In genomic region chr17:64300566-64300965, GRCh38 we compare ENCODE assay signal across 16 cellular contexts. TPM values are rescaled to one million over a fixed set of nuclear protein-coding genes. Genes with fewer than 3 reads are reported as not detected.
DNase-seq lines count a peak whose midpoint lies in the region; ATAC-seq and TF ChIP-seq lines count a peak whose summit lies in the region.
"Had no signal": no experiment of that assay in that cellular context is flagged by ENCODE, and none has a peak within 500 bp of the region (broad histone marks: within the 10 kb centered on the region; RNA-seq: fewer than 3 reads in every experiment).

No MANE protein-coding gene starts in this region.

- H2AK5ac ChIP-seq in IMR-90 (ENCODE audit: low read depth, low read length) = no peak overlapping the region
- no peak overlapping the region for H2AK5ac ChIP-seq in neuronal stem cell (ENCODE audit: low read depth, low read length)

- peaks cover 26% of the 10 kb centered on the region for H3K27me3 ChIP-seq in IMR-90 (ENCODE audit: control insufficient read depth, insufficient read depth, low read length)
- H3K27me3 ChIP-seq in neuronal stem cell (ENCODE audit: control insufficient read depth in 3 of 3, insufficient read depth in 3 of 3, low read depth in 1 of 3, low read length in 3 of 3) = no peaks in the 10 kb centered on the region
- no peaks in the 10 kb centered on the region for H3K27me3 ChIP-seq in colonic mucosa

- BruUV-seq in IMR-90 (replicated peaks; lab: Mats Ljungman, UMichigan) = no TSS peak

- no peaks in the 10 kb centered on the region for H3K36me3 Mint-ChIP-seq in brain
- no peaks in the 10 kb centered on the region for H3K36me3 Mint-ChIP-seq in activated naive CD4-positive, alpha-beta T cell treated with anti-CD3 and anti-CD28 coated beads, Interleukin-2, amount 10 ng/mL, durations not matched to agents 7 days and 5 days
- H3K36me3 Mint-ChIP-seq: CD14-positive monocyte; CD8-positive, alpha-beta T cell had no signal

- H3K9ac ChIP-seq in IMR-90 (ENCODE audit: low read depth, low read length) = no peak overlapping the region
- H3K9ac ChIP-seq in neuronal stem cell (ENCODE audit: low read depth, low read length, poor library complexity) = no peak overlapping the region
- H3K9ac ChIP-seq in colonic mucosa (ENCODE audit: low read depth in 2 of 2, low read length in 2 of 2) = no peak overlapping the region

- TF ChIP-seq CTCF in IMR-90 (conservative IDR thresholded peaks at IDR 0.05; ENCODE audit: low read depth, low read length) = no peak
- no peak for TF ChIP-seq CTCF in brain (conservative IDR thresholded peaks at IDR 0.05)
- no peak for TF ChIP-seq CTCF in colonic mucosa (IDR thresholded peaks at IDR 0.05)

- H3K9me3 Mint-ChIP-seq in brain = no peaks in the 10 kb centered on the region
- H3K9me3 Mint-ChIP-seq in activated naive CD4-positive, alpha-beta T cell treated with anti-CD3 and anti-CD28 coated beads, Interleukin-2, amount 10 ng/mL, durations not matched to agents 7 days and 5 days = no peaks in the 10 kb centered on the region
- H3K9me3 Mint-ChIP-seq: CD14-positive monocyte; CD8-positive, alpha-beta T cell; HFFc6 had no signal

- H3K36me3 ChIP-seq in IMR-90 (ENCODE audit: control insufficient read depth, insufficient read depth, low read length) (no peaks in the 10 kb centered on the region), neuronal stem cell (replicated peaks in 1 of 2; ENCODE audit: control insufficient read depth in 2 of 2, insufficient read depth in 2 of 2, low read length in 2 of 2) (no peaks in the 10 kb centered on the region), colonic mucosa (no peaks in the 10 kb centered on the region)

- H3K27ac ChIP-seq in IMR-90 (ENCODE audit: insufficient read depth, low read length) = no peak overlapping the region
- no peak overlapping the region for H3K27ac ChIP-seq in neuronal stem cell (replicated peaks; ENCODE audit: low read length)
- H3K27ac ChIP-seq in colonic mucosa = no peak overlapping the region
- H3K27ac ChIP-seq: A549, HL-60 had no signal

- CTCF ChIA-PET in IMR-90 (lab: Yijun Ruan, JAX) = no interaction called here
- CTCF ChIA-PET in activated naive CD4-positive, alpha-beta T cell treated with anti-CD3 and anti-CD28 coated beads, Interleukin-2, amount 10 ng/mL, durations not matched to agents 7 days and 5 days (lab: Charles Lee) = interaction anchor here (1.4 to 1.6 kb wide), 2 partner anchors 9 to 118 kb away, joined by 4 to 10 read pairs; no protein-coding TSS in a partner anchor

- DNase-seq in IMR-90 (no peak), neuronal stem cell (ENCODE audit: low spot score) (no peak), colonic mucosa (no peak)
- DNase-seq in activated naive CD4-positive, alpha-beta T cell treated with anti-CD3 and anti-CD28 coated beads, Interleukin-2, amount 10 ng/mL, durations not matched to agents 7 days and 5 days = no peak
- DNase-seq in activated T-cell treated with anti-CD3 and anti-CD28 coated beads, Interleukin-2, amount 50 U/mL, for 1 hour = no peak
- DNase-seq: CD8-positive, alpha-beta T cell; DMS153; DMS79 treated with DMSO at 0.1 percent for 48 hours; GDM1; HCEC 1CT; HFFc6 had no signal

- no peak overlapping the region for H2BK12ac ChIP-seq in neuronal stem cell (ENCODE audit: low read length)

- H3K18ac ChIP-seq in IMR-90 (ENCODE audit: low read depth, low read length) (no peak overlapping the region), neuronal stem cell (ENCODE audit: low read length) (peak overlapping the region; percentile 57)

- H3K4me1 Mint-ChIP-seq in brain = peaks cover 18% of the 10 kb centered on the region
- H3K4me1 Mint-ChIP-seq in activated naive CD4-positive, alpha-beta T cell treated with anti-CD3 and anti-CD28 coated beads, Interleukin-2, amount 10 ng/mL, durations not matched to agents 7 days and 5 days = no peaks in the 10 kb centered on the region

- POLR2A ChIA-PET in IMR-90 (lab: Charles Lee; ENCODE audit: unreplicated experiment) = no interaction called here

- H2BK20ac ChIP-seq in IMR-90 (ENCODE audit: low read depth, low read length) = no peak overlapping the region

- H3K9me1 ChIP-seq in IMR-90 (ENCODE audit: insufficient read depth, low read length) = no peaks in the 10 kb centered on the region

- no peaks in the 10 kb centered on the region for H4K20me1 ChIP-seq in IMR-90 (ENCODE audit: insufficient read depth, low read length)

- H3K4me1 ChIP-seq in IMR-90 (ENCODE audit: control insufficient read depth, insufficient read depth, low read length) = peaks cover 3% of the 10 kb centered on the region
- peaks cover 0 to 2% of the 10 kb centered on the region in 2 donors for H3K4me1 ChIP-seq in neuronal stem cell (ENCODE audit: control insufficient read depth in 2 of 2, insufficient read depth in 1 of 2, low read depth in 1 of 2, low read length in 2 of 2)
- no peaks in the 10 kb centered on the region for H3K4me1 ChIP-seq in colonic mucosa
- H3K4me1 ChIP-seq: A549 had no signal

- no peak overlapping the region for H2BK15ac ChIP-seq in IMR-90 (ENCODE audit: low read depth, low read length)
- H2BK15ac ChIP-seq in neuronal stem cell (ENCODE audit: low read length) = no peak overlapping the region

- dilution Hi-C loops in IMR-90 (cut with HindIII; ENCODE audit: low sequenced_read_pairs, unreplicated experiment) = loop anchor here (10.0 kb wide), 1 partner anchor 94 kb away; the partner anchor contains the start of gene PECAM1

- intact Hi-C loops in IMR-90 (cut with micrococcal nuclease) (no loop called here), colonic mucosa (cut with DNase I) (no loop called here)

- H2BK120ac ChIP-seq in IMR-90 (ENCODE audit: low read depth, low read length) (no peak overlapping the region), neuronal stem cell (ENCODE audit: low read depth, low read length) (no peak overlapping the region)

- H3K4me3 ChIP-seq in IMR-90 (ENCODE audit: insufficient read depth, low read depth, low read length) (no peak overlapping the region), neuronal stem cell (ENCODE audit: low read length in 2 of 2) (no peak overlapping the region), colonic mucosa (no peak overlapping the region)
- H3K4me3 ChIP-seq: A549 had no signal

- H3K27me3 Mint-ChIP-seq in brain = peaks cover 32% of the 10 kb centered on the region
- peaks cover 37% of the 10 kb centered on the region for H3K27me3 Mint-ChIP-seq in activated naive CD4-positive, alpha-beta T cell treated with anti-CD3 and anti-CD28 coated beads, Interleukin-2, amount 10 ng/mL, durations not matched to agents 7 days and 5 days

- in situ Hi-C loops in IMR-90 (cut with MboI; ENCODE audit: low sequenced_read_pairs) = loop anchor here (25.0 kb wide), 1 partner anchor 337 kb away; no protein-coding TSS in a partner anchor

- H4K5ac ChIP-seq in IMR-90 (ENCODE audit: low read depth, low read length) = no peak overlapping the region

- no peak overlapping the region for H2AK9ac ChIP-seq in IMR-90 (replicated peaks; ENCODE audit: low read depth, low read length, poor library complexity)

- no peak overlapping the region for H3K4me2 ChIP-seq in IMR-90 (ENCODE audit: low read depth, low read length)
- no peak overlapping the region for H3K4me2 ChIP-seq in neuronal stem cell (ENCODE audit: insufficient read depth, low read length, poor library complexity, severe bottlenecking)
- H3K4me2 ChIP-seq: A549 had no signal

- ATAC-seq in IMR-90 (ENCODE audit: low read depth) (no peak), HG03571 (IDR thresholded peaks at IDR 0.05; ENCODE audit: unreplicated experiment) (no peak)
- ATAC-seq: CD8-positive, alpha-beta T cell had no signal

- H4K8ac ChIP-seq in IMR-90 (ENCODE audit: low read depth in 2 of 2, low read length in 2 of 2) (no peak overlapping the region), neuronal stem cell (ENCODE audit: low read depth, low read length) (no peak overlapping the region)

- peak overlapping the region; percentile 17; the same call in 1 of the 2 replicates for H3K23ac ChIP-seq in IMR-90 (ENCODE audit: low read depth, low read length)
- H3K23ac ChIP-seq in neuronal stem cell (ENCODE audit: low read depth, low read length, poor library complexity) = no peak overlapping the region

- H3K27ac Mint-ChIP-seq in brain = peak overlapping the region; percentile 21 to 87 (median 70)
- no peak overlapping the region for H3K27ac Mint-ChIP-seq in activated naive CD4-positive, alpha-beta T cell treated with anti-CD3 and anti-CD28 coated beads, Interleukin-2, amount 10 ng/mL, durations not matched to agents 7 days and 5 days
- H3K27ac Mint-ChIP-seq: CD14-positive monocyte; CD8-positive, alpha-beta T cell; HFFc6 had no signal

- H2AFZ ChIP-seq in IMR-90 (replicated peaks; ENCODE audit: low read length, poor library complexity) = no peak overlapping the region
- H2AFZ ChIP-seq in neuronal stem cell (ENCODE audit: low read length) = no peak overlapping the region

- WGBS in IMR-90 (ENCODE audit: extremely low coverage in 2 of 2, insufficient read length in 1 of 2), 2 experiments = 45% methylated on average over 5 of the region's 10 CpGs; no CpG with 5 or more reads in 1 of the 2 experiments
- WGBS in neuronal stem cell (ENCODE audit: extremely low coverage in 2 of 2, insufficient read length in 2 of 2, insufficient replicate concordance in 1 of 2), 2 donors = no CpG with 5 or more reads among the region's 10 CpGs

- no peak overlapping the region for H3K14ac ChIP-seq in IMR-90 (replicated peaks; ENCODE audit: low read depth, low read length)
- no peak overlapping the region for H3K14ac ChIP-seq in neuronal stem cell (ENCODE audit: low read length)

- TF ChIP-seq RAD21 in IMR-90 (IDR thresholded peaks at IDR 0.05; ENCODE audit: low read length) = no peak

- no peak overlapping the region for H2BK5ac ChIP-seq in IMR-90 (ENCODE audit: low read depth, low read length, poor library complexity, severe bottlenecking)
- no peak overlapping the region for H2BK5ac ChIP-seq in neuronal stem cell (ENCODE audit: low read length)

- no peak overlapping the region for H4K91ac ChIP-seq in IMR-90 (ENCODE audit: insufficient read depth, low read depth, low read length)
- no peak overlapping the region for H4K91ac ChIP-seq in neuronal stem cell (ENCODE audit: low read depth, low read length, poor library complexity)

- H3K4ac ChIP-seq in IMR-90 (ENCODE audit: low read depth, low read length) (no peak overlapping the region), neuronal stem cell (ENCODE audit: low read length) (no peak overlapping the region)

- no peaks in the 10 kb centered on the region for H3K9me3 ChIP-seq in IMR-90 (ENCODE audit: control insufficient read depth, insufficient read depth, low read length)
- H3K9me3 ChIP-seq in neuronal stem cell (replicated peaks in 1 of 2; ENCODE audit: control insufficient read depth in 2 of 2, insufficient read depth in 1 of 2, low read depth in 1 of 2, low read length in 2 of 2) = no peaks in the 10 kb centered on the region
- no peaks in the 10 kb centered on the region for H3K9me3 ChIP-seq in colonic mucosa
- H3K9me3 ChIP-seq: A549 had no signal

- no peak for TF ChIP-seq POLR2A in IMR-90 (IDR thresholded peaks at IDR 0.05; ENCODE audit: low read depth, low read length)

- H3K56ac ChIP-seq in IMR-90 (ENCODE audit: extremely low read depth, insufficient read depth, low read length) = no peak overlapping the region

- peak overlapping the region in 2 of 5 experiments; percentile 73 to 76 for H3K4me3 Mint-ChIP-seq in brain
- no peak overlapping the region for H3K4me3 Mint-ChIP-seq in activated naive CD4-positive, alpha-beta T cell treated with anti-CD3 and anti-CD28 coated beads, Interleukin-2, amount 10 ng/mL, durations not matched to agents 7 days and 5 days
- H3K4me3 Mint-ChIP-seq: CD14-positive monocyte; CD8-positive, alpha-beta T cell had no signal

- H3K79me1 ChIP-seq in IMR-90 (ENCODE audit: low read depth in 1 of 2, low read length in 2 of 2) (no peaks in the 10 kb centered on the region), neuronal stem cell (ENCODE audit: low read depth, low read length) (no peaks in the 10 kb centered on the region)

RNA-seq across cellular contexts. Expression of gene TEX2, which starts 37.5 kb away (rescaled TPM):
- 21.9 and 24.4 TPM in 2 replicates for total RNA-seq in IMR-90 (2012; rRNA removed)
- 17.1 and 18.2 TPM in 2 replicates for polyA plus RNA-seq in IMR-90 (2012; rRNA removed)
- polyA plus RNA-seq in IMR-90 (2012; cell fraction: cytosol; rRNA removed) = 9.4 and 10.0 TPM in 2 replicates
- polyA plus RNA-seq in IMR-90 (2012; cell fraction: nucleus; rRNA removed; ENCODE audit: low replicate concordance) = 6.9 and 17.6 TPM in 2 replicates
- 29.1 TPM for polyA plus RNA-seq in brain (ENCODE audit: insufficient read depth, low read depth, low replicate concordance)
- 4.1 TPM for polyA plus RNA-seq in neuronal stem cell (2013, experiment 1 of 2)
- 4.3 TPM for polyA plus RNA-seq in neuronal stem cell (2013, experiment 2 of 2)
- total RNA-seq in colonic mucosa = 10 to 100 TPM; 29.0 to 29.7 TPM
